Comparison of ENCODE assay signal across 8 cellular contexts in the genomic region with DNA sequence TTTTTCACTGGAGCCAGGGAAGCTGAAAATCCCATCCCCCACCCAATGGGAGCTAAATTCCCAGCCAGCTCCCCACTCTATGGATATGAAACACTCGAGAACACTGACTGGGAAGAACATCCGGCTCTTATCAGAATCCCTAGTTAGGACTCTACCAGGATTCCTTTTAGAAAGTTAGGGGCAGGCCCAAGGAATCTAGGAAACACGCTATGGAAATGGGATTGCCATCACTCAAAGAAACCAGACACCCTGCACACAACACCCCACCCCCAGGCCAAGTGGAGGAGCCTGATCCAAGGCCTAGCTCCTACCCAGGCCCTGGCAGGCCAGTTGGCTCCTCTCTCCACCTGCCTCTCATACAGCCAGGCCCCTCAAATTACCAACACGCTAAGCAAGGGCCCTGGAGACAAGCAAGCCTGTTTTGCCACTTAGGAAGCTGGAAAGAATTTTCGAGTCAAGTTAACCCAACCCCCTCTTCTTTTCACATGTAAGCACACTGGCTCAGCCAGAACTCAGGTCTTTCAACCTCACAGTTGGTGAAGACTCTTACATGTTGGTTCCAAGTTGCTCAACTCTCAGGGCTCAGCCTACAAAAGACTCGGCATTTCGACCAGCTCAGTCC.
DNase-seq lines count a peak whose midpoint lies in the region; ATAC-seq, FAIRE-seq and TF ChIP-seq lines count a peak whose summit lies in the region.

No MANE protein-coding gene starts in this region.

- peak overlapping the region; percentile 83 for H3K4me3 ChIP-seq in HUES64 (ENCODE audit: low read length)
- H3K4me3 ChIP-seq in astrocyte (ENCODE audit: insufficient read depth, low read depth, low read length) = peak overlapping the region; percentile 20
- H3K4me3 ChIP-seq in iPS-15b (ENCODE audit: low read depth, low read length) = peak overlapping the region; percentile 70

- H3K9me3 Mint-ChIP-seq in astrocyte (ENCODE audit: unreplicated experiment) = no peaks in the 10 kb centered on the region
- no peaks in the 10 kb centered on the region for H3K9me3 Mint-ChIP-seq in stimulated activated effector memory CD8-positive, alpha-beta T cell treated with anti-CD3 and anti-CD28 coated beads, Interleukin-12 subunit alpha, Interleukin-12 subunit beta, amount 100 ng/mL, for 72 hours

- in situ Hi-C loops in GM13976 (cut with MboI; ENCODE audit: low sequenced_read_pairs, unreplicated experiment) = no loop called here

- peak overlapping the region; percentile 8 for H3K27ac Mint-ChIP-seq in astrocyte (ENCODE audit: unreplicated experiment)
- H3K27ac Mint-ChIP-seq in stimulated activated effector memory CD8-positive, alpha-beta T cell treated with anti-CD3 and anti-CD28 coated beads, Interleukin-12 subunit alpha, Interleukin-12 subunit beta, amount 100 ng/mL, for 72 hours = peak overlapping the region; percentile 92

- ATAC-seq in stimulated activated effector memory CD8-positive, alpha-beta T cell treated with anti-CD3 and anti-CD28 coated beads, Interleukin-12 subunit alpha, Interleukin-12 subunit beta, amount 100 ng/mL, for 72 hours = no peak

- no peaks in the 10 kb centered on the region for H3K9me3 ChIP-seq in HUES64 (ENCODE audit: insufficient read depth, low read depth, low read length)
- H3K9me3 ChIP-seq in astrocyte (ENCODE audit: insufficient read depth, low read depth, low read length) = no peaks in the 10 kb centered on the region
- H3K9me3 ChIP-seq in iPS-15b (ENCODE audit: control insufficient read depth, insufficient read depth, low read length) = no peaks in the 10 kb centered on the region

- no peaks in the 10 kb centered on the region for H3K27me3 Mint-ChIP-seq in astrocyte (ENCODE audit: low read depth, unreplicated experiment)

- H3K9ac ChIP-seq in HUES64 (ENCODE audit: low read depth, low read length) = peak overlapping the region; percentile 88
- H3K9ac ChIP-seq in astrocyte (ENCODE audit: low read length) = peak overlapping the region; percentile 37
- peak overlapping the region; percentile 77 for H3K9ac ChIP-seq in iPS-15b (ENCODE audit: low read depth, low read length)

- peaks cover 47% of the 10 kb centered on the region for H3K4me1 Mint-ChIP-seq in astrocyte (ENCODE audit: low read depth, unreplicated experiment)
- H3K4me1 Mint-ChIP-seq in stimulated activated effector memory CD8-positive, alpha-beta T cell treated with anti-CD3 and anti-CD28 coated beads, Interleukin-12 subunit alpha, Interleukin-12 subunit beta, amount 100 ng/mL, for 72 hours = peaks cover 58% of the 10 kb centered on the region

- H3K4me2 ChIP-seq in astrocyte (ENCODE audit: low read length) = peak overlapping the region; percentile 97

- H3K27me3 ChIP-seq in HUES64 (ENCODE audit: insufficient read depth, low read length) = no peaks in the 10 kb centered on the region
- H3K27me3 ChIP-seq in astrocyte (ENCODE audit: insufficient read depth, low read length) = no peaks in the 10 kb centered on the region
- H3K27me3 ChIP-seq in iPS-15b (ENCODE audit: control insufficient read depth, insufficient read depth, low read length) = no peaks in the 10 kb centered on the region

- H3K36me3 ChIP-seq in HUES64 (ENCODE audit: insufficient read depth, low read length) = peaks cover 35% of the 10 kb centered on the region
- H3K36me3 ChIP-seq in astrocyte (ENCODE audit: insufficient read depth, low read length) = no peaks in the 10 kb centered on the region
- H3K36me3 ChIP-seq in iPS-15b (ENCODE audit: control insufficient read depth, insufficient read depth, low read length) = peaks cover 8% of the 10 kb centered on the region

- H3K4me1 ChIP-seq in HUES64 (ENCODE audit: insufficient read depth, low read length) (peaks cover 65% of the 10 kb centered on the region), astrocyte (ENCODE audit: insufficient read depth, low read length) (peaks cover 54% of the 10 kb centered on the region), iPS-15b (ENCODE audit: control insufficient read depth, insufficient read depth, low read length) (peaks cover 36% of the 10 kb centered on the region)

- TF ChIP-seq CTCF in astrocyte (IDR thresholded peaks at IDR 0.05; ENCODE audit: insufficient read depth, low read depth, low read length) (no peak), GM13976 (IDR thresholded peaks at IDR 0.05; ENCODE audit: borderline replicate concordance, control extremely low read depth, extremely low read depth, insufficient read depth, missing control alignments) (no peak)

- H3K27ac ChIP-seq in HUES64 (ENCODE audit: low read depth, low read length) (peak overlapping the region; percentile 99), astrocyte (ENCODE audit: low read depth, low read length) (no peak overlapping the region)

- 3% methylated on average over 7 of the region's 7 CpGs for WGBS in HUES64

- no peak for FAIRE-seq in astrocyte (lab: Jason Lieb, UNC)

- H3K79me2 ChIP-seq in astrocyte (ENCODE audit: insufficient read depth, low read length) = peaks cover 80% of the 10 kb centered on the region

- peaks cover 77% of the 10 kb centered on the region for H4K20me1 ChIP-seq in astrocyte (ENCODE audit: insufficient read depth, low read length)

- peak overlapping the region; percentile 89 for H3K4me3 Mint-ChIP-seq in astrocyte (ENCODE audit: unreplicated experiment)
- H3K4me3 Mint-ChIP-seq in stimulated activated effector memory CD8-positive, alpha-beta T cell treated with anti-CD3 and anti-CD28 coated beads, Interleukin-12 subunit alpha, Interleukin-12 subunit beta, amount 100 ng/mL, for 72 hours = peak overlapping the region; percentile 70

- H2AFZ ChIP-seq in astrocyte (ENCODE audit: low read depth, low read length) = no peak overlapping the region

- DNase-seq in astrocyte (ENCODE audit: low read depth) (peak; percentile 36), GM13976 (ENCODE audit: low spot score) (no peak), NCI-H1694 treated with DMSO at 0.1 percent for 48 hours (lab: John Stamatoyannopoulos, UW) (no peak), DMS114 treated with DMSO at 0.1 percent for 48 hours (lab: John Stamatoyannopoulos, UW; ENCODE audit: unreplicated experiment) (no peak)
- DNase-seq in stimulated activated effector memory CD8-positive, alpha-beta T cell treated with anti-CD3 and anti-CD28 coated beads, Interleukin-12 subunit alpha, Interleukin-12 subunit beta, amount 100 ng/mL, for 72 hours (ENCODE audit: low spot score in 2 of 2) = no peak
- no peak for DNase-seq in activated CD4-positive, CD25-positive, alpha-beta regulatory T cell (lab: John Stamatoyannopoulos, UW)

- peaks cover 5% of the 10 kb centered on the region for H3K36me3 Mint-ChIP-seq in astrocyte (ENCODE audit: low read depth, unreplicated experiment)
- H3K36me3 Mint-ChIP-seq in stimulated activated effector memory CD8-positive, alpha-beta T cell treated with anti-CD3 and anti-CD28 coated beads, Interleukin-12 subunit alpha, Interleukin-12 subunit beta, amount 100 ng/mL, for 72 hours = peaks cover 54% of the 10 kb centered on the region

Comparison
In these comparisons a context has a peak if more than half of its experiments do, and no peak if none do; other contexts are left out.
1. H3K4me3 ChIP-seq: peak in every context shown above with its lines; median percentile 83 in HUES64; 70 in iPS-15b; 20 in astrocyte.
2. H3K9ac ChIP-seq: peak in every context shown above with its lines; median percentile 88 in HUES64; 77 in iPS-15b; 37 in astrocyte.